ENCODE assay signal across 9 cellular contexts in genomic region chr16:82700541-82701240, GRCh38.
DNase-seq lines count a peak whose midpoint lies in the region; ATAC-seq and TF ChIP-seq lines count a peak whose summit lies in the region.
"Had no signal": no experiment of that assay in that cellular context is flagged by ENCODE, and none has a peak within 500 bp of the region (broad histone marks: within the 10 kb centered on the region; RNA-seq: fewer than 3 reads in every experiment).

No MANE protein-coding gene starts in this region.

- H3K4me3 Mint-ChIP-seq in activated T-helper 17 cell treated with anti-CD3 and anti-CD28 coated beads, Interleukin-2, amount 50 U/mL, for 72 hours = peak overlapping the region; percentile 17
- H3K4me3 Mint-ChIP-seq in WTC11 = no peak overlapping the region
- H3K4me3 Mint-ChIP-seq: memory B cell had no signal

- H3K4me1 Mint-ChIP-seq in activated T-helper 17 cell treated with anti-CD3 and anti-CD28 coated beads, Interleukin-2, amount 50 U/mL, for 72 hours = peaks cover 9% of the 10 kb centered on the region
- H3K4me1 Mint-ChIP-seq in WTC11 = peaks cover 13% of the 10 kb centered on the region

- H3K27ac Mint-ChIP-seq in activated T-helper 17 cell treated with anti-CD3 and anti-CD28 coated beads, Interleukin-2, amount 50 U/mL, for 72 hours = peak overlapping the region; percentile 11
- H3K27ac Mint-ChIP-seq in WTC11 = no peak overlapping the region
- H3K27ac Mint-ChIP-seq: memory B cell had no signal

- no peak for TF ChIP-seq CTCF in WTC11 (IDR thresholded peaks at IDR 0.05)

- no peaks in the 10 kb centered on the region for H3K36me3 Mint-ChIP-seq in activated T-helper 17 cell treated with anti-CD3 and anti-CD28 coated beads, Interleukin-2, amount 50 U/mL, for 72 hours (ENCODE audit: low read depth)
- no peaks in the 10 kb centered on the region for H3K36me3 Mint-ChIP-seq in WTC11
- H3K36me3 Mint-ChIP-seq: memory B cell had no signal

- DNase-seq in AG08396 (ENCODE audit: low spot score) (peak; percentile 14), H4 (ENCODE audit: low spot score) (peak; percentile 34), left ventricle myocardium superior (no peak), WTC11 (ENCODE audit: low spot score) (no peak), cortex of kidney (lab: John Stamatoyannopoulos, UW) (no peak)
- DNase-seq in stimulated activated naive CD4-positive, alpha-beta T cell (lab: John Stamatoyannopoulos, UW) = no peak

- intact Hi-C loops in left ventricle myocardium superior (cut with micrococcal nuclease) = no loop called here

- peak; percentile 78 for ATAC-seq in activated T-helper 17 cell treated with anti-CD3 and anti-CD28 coated beads, Interleukin-2, amount 50 U/mL, for 72 hours (replicated peaks)
- peak; percentile 40 for ATAC-seq in left ventricle myocardium superior
- no peak for ATAC-seq in WTC11
- ATAC-seq in HG02623 (IDR thresholded peaks at IDR 0.05; ENCODE audit: unreplicated experiment) = no peak

- CTCF ChIA-PET in WTC11 (lab: Charles Lee) = no interaction called here

- no peaks in the 10 kb centered on the region for H3K9me3 Mint-ChIP-seq in activated T-helper 17 cell treated with anti-CD3 and anti-CD28 coated beads, Interleukin-2, amount 50 U/mL, for 72 hours
- peaks cover 5% of the 10 kb centered on the region for H3K9me3 Mint-ChIP-seq in WTC11
- H3K9me3 Mint-ChIP-seq: memory B cell had no signal

- POLR2A ChIA-PET in WTC11 (lab: Charles Lee) = no interaction called here

- peaks cover 6% of the 10 kb centered on the region for H3K27me3 Mint-ChIP-seq in activated T-helper 17 cell treated with anti-CD3 and anti-CD28 coated beads, Interleukin-2, amount 50 U/mL, for 72 hours
- H3K27me3 Mint-ChIP-seq in WTC11 (ENCODE audit: low read depth) = no peaks in the 10 kb centered on the region

TF ChIP-seq in WTC11, 78 proteins besides CTCF, POLR2A, EP300 and RAD21:
- TF ChIP-seq TCF7 (CRISPR knock-in tag; IDR thresholded peaks at IDR 0.05; ENCODE audit: low read depth) (no peak), MXD4 (CRISPR knock-in tag; IDR thresholded peaks at IDR 0.05; ENCODE audit: borderline replicate concordance) (no peak), NR2C2 (CRISPR knock-in tag; IDR thresholded peaks at IDR 0.05) (no peak)

Comparison
In these comparisons a context has a peak if more than half of its experiments do, and no peak if none do; other contexts are left out.
1. DNase-seq: peak in AG08396 (single experiment) and H4 (single experiment); none in left ventricle myocardium superior (single experiment), stimulated activated naive CD4-positive, alpha-beta T cell (0 of 6), WTC11 (single experiment) and cortex of kidney (single experiment).
2. ATAC-seq: peak in activated T-helper 17 cell treated with anti-CD3 and anti-CD28 coated beads, Interleukin-2, amount 50 U/mL, for 72 hours (single experiment) and left ventricle myocardium superior (single experiment); none in WTC11 (single experiment) and HG02623 (single experiment).